In the genomic region with DNA sequence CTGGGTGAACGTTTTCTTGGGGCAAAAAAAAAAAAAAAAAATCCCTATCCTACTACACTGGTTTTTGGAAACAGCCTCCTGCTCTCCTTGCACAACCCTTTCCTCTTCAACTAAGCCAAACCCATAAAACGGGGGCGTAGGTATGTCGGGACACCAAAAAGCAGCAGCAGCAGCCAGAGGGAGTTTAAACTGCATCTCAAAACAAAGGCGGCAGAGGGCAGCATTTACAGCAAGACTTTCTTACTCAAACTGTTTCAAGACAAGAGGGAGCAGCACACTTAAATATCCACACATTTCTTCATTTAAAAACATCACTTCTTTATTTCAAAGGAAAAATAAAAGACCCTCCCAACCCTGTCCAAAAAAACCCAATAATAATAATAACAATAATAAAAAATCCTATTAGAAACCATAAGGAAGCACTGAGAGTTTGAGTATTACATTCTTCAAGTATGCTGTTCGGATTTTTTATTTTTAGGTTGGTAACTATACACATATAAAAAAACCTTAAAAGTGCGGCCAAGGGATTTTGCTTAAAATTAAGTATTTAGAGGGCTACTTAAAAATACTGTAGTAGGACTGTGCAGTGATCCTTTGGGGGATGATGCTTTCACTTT, we compare ENCODE assay signal across 8 cellular contexts. TPM values are rescaled to one million over a fixed set of nuclear protein-coding genes. Genes with fewer than 3 reads are reported as not detected.
DNase-seq lines count a peak whose midpoint lies in the region; ATAC-seq and TF ChIP-seq lines count a peak whose summit lies in the region.

No MANE protein-coding gene starts in this region.

- H3K9me3 ChIP-seq in smooth muscle cell (replicated peaks; ENCODE audit: low read depth) = no peaks in the 10 kb centered on the region

- no peak overlapping the region for H3K4me3 ChIP-seq in astrocyte of the cerebellum (ENCODE audit: low read depth, low read length)
- H3K4me3 ChIP-seq in smooth muscle cell = no peak overlapping the region

- DNase-seq in DMS53 treated with DMSO at 0.1 percent for 48 hours (lab: John Stamatoyannopoulos, UW; ENCODE audit: unreplicated experiment) (peak; percentile 1), KBM-7 (peak; percentile 86), SW480 (ENCODE audit: low spot score) (peak; percentile 74), astrocyte of the cerebellum (ENCODE audit: low read depth) (peak; percentile 63), hypothalamus (lab: John Stamatoyannopoulos, UW) (peak in 37 of 51 donors; percentile 2 to 74 (median 27)), smooth muscle cell (lab: John Stamatoyannopoulos, UW; ENCODE audit: unreplicated experiment) (no peak)

- H3K27me3 ChIP-seq in smooth muscle cell (ENCODE audit: low read depth) = no peaks in the 10 kb centered on the region

- H3K9ac ChIP-seq in smooth muscle cell (ENCODE audit: low read depth) = no peak overlapping the region

- in situ Hi-C loops in KBM-7 (cut with MboI; ENCODE audit: low pct_unique_long_range_greater_than_20kb, low sequenced_read_pairs) = loop anchor here (10.0 kb wide), 1 partner anchor 174 kb away; no protein-coding TSS in a partner anchor
- in situ Hi-C loops in astrocyte of the cerebellum (cut with HindIII; ENCODE audit: low sequenced_read_pairs) = no loop called here

- H3K4me2 ChIP-seq in smooth muscle cell = peak overlapping the region; percentile 13

- no peak overlapping the region for H2AFZ ChIP-seq in smooth muscle cell (ENCODE audit: low read depth)

- ATAC-seq in GM19463 (IDR thresholded peaks at IDR 0.05; ENCODE audit: unreplicated experiment) (no peak), GM19455 (IDR thresholded peaks at IDR 0.05; ENCODE audit: unreplicated experiment) (no peak)

- WGBS in smooth muscle cell (ENCODE audit: low lambda C conversion rate) = 25% methylated on average over 7 of the region's 7 CpGs

- TF ChIP-seq CTCF in astrocyte of the cerebellum (IDR thresholded peaks at IDR 0.05; ENCODE audit: low read depth, low read length, missing control alignments) (peak; percentile 74), smooth muscle cell (IDR thresholded peaks at IDR 0.05; ENCODE audit: borderline replicate concordance, insufficient read depth, poor library complexity, severe bottlenecking) (peak; percentile 73)

- H3K36me3 ChIP-seq in smooth muscle cell (ENCODE audit: low read depth) = no peaks in the 10 kb centered on the region

- peaks cover 25% of the 10 kb centered on the region for H3K4me1 ChIP-seq in smooth muscle cell (ENCODE audit: low read depth)

- peaks cover under 1% of the 10 kb centered on the region for H3K79me2 ChIP-seq in smooth muscle cell (ENCODE audit: low read depth)

- H3K27ac ChIP-seq in smooth muscle cell (ENCODE audit: low read depth) = peak overlapping the region; percentile 80

- H4K20me1 ChIP-seq in smooth muscle cell (ENCODE audit: low read depth) = no peaks in the 10 kb centered on the region

- peaks cover 11% of the 10 kb centered on the region for H3F3A ChIP-seq in smooth muscle cell (ENCODE audit: low read depth)

RNA-seq across cellular contexts. Expression of gene PLXND1, which starts 43.9 kb away (rescaled TPM):
- 71.2 and 94.3 TPM in 2 replicates for total RNA-seq in smooth muscle cell
- polyA plus RNA-seq in smooth muscle cell = 75.8 and 130 TPM in 2 replicates
